1 cellular context compared by ENCODE assay signal in the genomic region with DNA sequence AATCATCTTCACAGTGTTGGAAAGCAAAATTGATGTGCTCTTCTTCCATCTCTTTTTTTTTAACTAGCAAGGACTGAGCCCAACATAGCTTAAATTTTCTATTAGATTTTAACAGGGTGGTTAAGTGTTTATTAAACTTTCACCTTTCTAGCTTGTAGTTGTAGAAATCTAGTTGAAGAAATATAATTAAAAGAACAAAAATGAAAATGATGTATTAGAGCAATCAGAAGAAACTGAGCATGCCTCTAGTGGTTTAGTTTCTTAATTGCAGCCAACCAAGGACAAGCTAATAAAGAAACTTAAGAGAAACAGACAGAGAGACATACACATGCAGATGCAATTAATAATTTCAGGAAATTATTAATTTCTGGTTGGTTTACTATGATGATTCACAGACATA.
TF ChIP-seq lines count a peak whose summit lies in the region.

No MANE protein-coding gene starts in this region.

TF ChIP-seq in HCT116, 20 proteins besides CTCF, POLR2A, EP300 and RAD21 (continued from another document):
- TF ChIP-seq, protein P1, sequence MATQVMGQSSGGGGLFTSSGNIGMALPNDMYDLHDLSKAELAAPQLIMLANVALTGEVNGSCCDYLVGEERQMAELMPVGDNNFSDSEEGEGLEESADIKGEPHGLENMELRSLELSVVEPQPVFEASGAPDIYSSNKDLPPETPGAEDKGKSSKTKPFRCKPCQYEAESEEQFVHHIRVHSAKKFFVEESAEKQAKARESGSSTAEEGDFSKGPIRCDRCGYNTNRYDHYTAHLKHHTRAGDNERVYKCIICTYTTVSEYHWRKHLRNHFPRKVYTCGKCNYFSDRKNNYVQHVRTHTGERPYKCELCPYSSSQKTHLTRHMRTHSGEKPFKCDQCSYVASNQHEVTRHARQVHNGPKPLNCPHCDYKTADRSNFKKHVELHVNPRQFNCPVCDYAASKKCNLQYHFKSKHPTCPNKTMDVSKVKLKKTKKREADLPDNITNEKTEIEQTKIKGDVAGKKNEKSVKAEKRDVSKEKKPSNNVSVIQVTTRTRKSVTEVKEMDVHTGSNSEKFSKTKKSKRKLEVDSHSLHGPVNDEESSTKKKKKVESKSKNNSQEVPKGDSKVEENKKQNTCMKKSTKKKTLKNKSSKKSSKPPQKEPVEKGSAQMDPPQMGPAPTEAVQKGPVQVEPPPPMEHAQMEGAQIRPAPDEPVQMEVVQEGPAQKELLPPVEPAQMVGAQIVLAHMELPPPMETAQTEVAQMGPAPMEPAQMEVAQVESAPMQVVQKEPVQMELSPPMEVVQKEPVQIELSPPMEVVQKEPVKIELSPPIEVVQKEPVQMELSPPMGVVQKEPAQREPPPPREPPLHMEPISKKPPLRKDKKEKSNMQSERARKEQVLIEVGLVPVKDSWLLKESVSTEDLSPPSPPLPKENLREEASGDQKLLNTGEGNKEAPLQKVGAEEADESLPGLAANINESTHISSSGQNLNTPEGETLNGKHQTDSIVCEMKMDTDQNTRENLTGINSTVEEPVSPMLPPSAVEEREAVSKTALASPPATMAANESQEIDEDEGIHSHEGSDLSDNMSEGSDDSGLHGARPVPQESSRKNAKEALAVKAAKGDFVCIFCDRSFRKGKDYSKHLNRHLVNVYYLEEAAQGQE (IDR thresholded peaks at IDR 0.05; ENCODE audit: low read depth), result no peak
- no peak for TF ChIP-seq YY1 (IDR thresholded peaks at IDR 0.05; ENCODE audit: extremely low read depth, insufficient replicate concordance, low read depth, low read length)
- TF ChIP-seq, protein P2, sequence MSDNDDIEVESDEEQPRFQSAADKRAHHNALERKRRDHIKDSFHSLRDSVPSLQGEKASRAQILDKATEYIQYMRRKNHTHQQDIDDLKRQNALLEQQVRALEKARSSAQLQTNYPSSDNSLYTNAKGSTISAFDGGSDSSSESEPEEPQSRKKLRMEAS (IDR thresholded peaks at IDR 0.05), result no peak
